12 cellular contexts compared by ENCODE assay signal in the genomic region with DNA sequence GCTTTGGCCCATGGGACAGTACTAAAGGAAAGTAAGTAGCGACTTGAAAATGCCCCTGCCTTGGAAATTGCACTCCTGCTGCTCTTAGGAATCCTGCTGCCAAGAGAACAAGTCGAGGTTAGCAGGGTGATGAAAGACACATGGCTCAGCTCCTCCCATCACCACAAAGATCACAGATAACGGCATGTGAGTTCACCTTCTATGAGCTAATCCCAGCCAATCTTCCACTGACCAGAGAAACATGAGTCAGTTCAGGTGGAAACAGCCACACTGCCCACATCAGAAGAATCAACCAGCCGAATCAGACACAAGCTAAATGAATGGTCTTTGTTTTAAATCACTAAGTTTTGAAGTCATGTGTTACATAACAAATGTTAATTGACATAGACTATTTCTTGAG.
DNase-seq lines count a peak whose midpoint lies in the region; ATAC-seq and TF ChIP-seq lines count a peak whose summit lies in the region.
"Had no signal": no experiment of that assay in that cellular context is flagged by ENCODE, and none has a peak within 500 bp of the region (broad histone marks: within the 10 kb centered on the region; RNA-seq: fewer than 3 reads in every experiment).

No MANE protein-coding gene starts in this region.

- ATAC-seq in HG03432 (IDR thresholded peaks at IDR 0.05; ENCODE audit: unreplicated experiment), result peak; percentile 80

- H3K27me3 ChIP-seq in dorsolateral prefrontal cortex, result no peaks in the 10 kb centered on the region
- H3K27me3 ChIP-seq: esophagus muscularis mucosa, tibial nerve had no signal

- peak overlapping the region in 2 of 3 experiments; percentile 22 to 28 for H3K27ac Mint-ChIP-seq in nephron

- H3K36me3 Mint-ChIP-seq in nephron (ENCODE audit: low read depth), result no peaks in the 10 kb centered on the region

- H3K9me3 Mint-ChIP-seq in nephron, result no peaks in the 10 kb centered on the region

- peak; percentile 49 for DNase-seq in DMS 273 (lab: John Stamatoyannopoulos, UW; ENCODE audit: unreplicated experiment)
- no peak for DNase-seq in DMS 273 treated with DMSO at 0.1 percent for 48 hours (lab: John Stamatoyannopoulos, UW)
- peak; percentile 70 for DNase-seq in astrocyte of the hippocampus (ENCODE audit: low read depth, low spot score)
- no peak for DNase-seq in dorsolateral prefrontal cortex
- no peak for DNase-seq in dermis blood vessel endothelial cell
- no peak for DNase-seq in SHP77 treated with DMSO at 0.1 percent for 48 hours (lab: John Stamatoyannopoulos, UW)
- DNase-seq: NCI-H2029 had no signal

- intact Hi-C loops in dorsolateral prefrontal cortex (cut with DNase I), result no loop called here

- no peak overlapping the region for H3K4me3 Mint-ChIP-seq in nephron

- TF ChIP-seq CTCF in nephron (IDR thresholded peaks at IDR 0.05; ENCODE audit: unreplicated experiment in 3 of 3) (no peak), dorsolateral prefrontal cortex (IDR thresholded peaks at IDR 0.05 in 54 of 56, conservative IDR thresholded peaks at IDR 0.05 in 2 of 56; ENCODE audit: low read depth in 1 of 56, partially characterized antibody in 56 of 56) (no peak)

- peaks cover 4% of the 10 kb centered on the region for H3K27me3 Mint-ChIP-seq in nephron (ENCODE audit: low read depth)

- no peak overlapping the region for H3K4me3 ChIP-seq in dorsolateral prefrontal cortex
- H3K4me3 ChIP-seq: esophagus muscularis mucosa, tibial nerve had no signal

- H3K27ac ChIP-seq in dorsolateral prefrontal cortex, result no peak overlapping the region
- H3K27ac ChIP-seq: 22Rv1, esophagus muscularis mucosa, tibial nerve had no signal

- H3K4me1 Mint-ChIP-seq in nephron, result peaks cover 5% of the 10 kb centered on the region

Comparison
In these comparisons a context has a peak if more than half of its experiments do, and no peak if none do; other contexts are left out.
1. DNase-seq: peak in DMS 273 (single experiment) and astrocyte of the hippocampus (single experiment); none in DMS 273 treated with DMSO at 0.1 percent for 48 hours (single experiment), dorsolateral prefrontal cortex (0 of 10), dermis blood vessel endothelial cell (single experiment) and SHP77 treated with DMSO at 0.1 percent for 48 hours (single experiment).